In the genomic region with DNA sequence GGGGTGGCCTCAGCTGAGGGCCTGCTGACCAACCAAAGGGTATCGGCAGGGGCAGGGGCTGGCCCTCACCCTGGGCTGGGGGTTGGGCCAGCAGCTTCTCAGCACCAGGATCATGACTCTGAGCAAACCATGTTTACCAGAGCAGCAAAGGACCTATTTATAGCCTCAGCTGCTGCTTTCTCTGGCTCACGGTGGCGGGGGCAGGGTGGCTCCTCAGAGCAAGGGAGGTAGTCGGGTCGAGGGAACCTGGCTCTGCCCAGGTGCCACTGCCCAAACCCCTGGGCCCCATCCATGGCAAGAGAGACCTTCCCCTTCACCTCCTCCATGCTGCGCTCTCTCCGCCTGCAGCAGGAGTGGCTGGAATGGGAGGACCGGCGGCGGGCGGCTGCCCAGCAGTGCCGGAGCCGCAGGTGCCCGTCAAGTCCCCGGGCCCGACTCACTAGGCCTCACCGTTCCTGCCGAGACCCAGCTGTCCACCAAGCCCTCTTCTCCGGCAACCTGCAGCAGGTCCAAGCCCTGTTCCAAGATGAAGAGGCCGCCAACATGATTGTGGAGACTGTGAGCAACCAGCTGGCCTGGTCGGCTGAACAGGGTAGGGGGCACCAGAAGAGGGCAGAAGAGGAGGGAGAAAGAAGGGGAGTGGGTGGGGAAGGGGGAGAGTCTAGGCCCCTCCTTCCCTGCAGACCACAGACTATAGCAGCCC, we compare ENCODE assay signal across 1 cellular context.
A peak's percentile ranks its signal among the peaks of the same experiment; 100 is the strongest.
TF ChIP-seq lines count a peak whose summit lies in the region.

A gene with protein sequence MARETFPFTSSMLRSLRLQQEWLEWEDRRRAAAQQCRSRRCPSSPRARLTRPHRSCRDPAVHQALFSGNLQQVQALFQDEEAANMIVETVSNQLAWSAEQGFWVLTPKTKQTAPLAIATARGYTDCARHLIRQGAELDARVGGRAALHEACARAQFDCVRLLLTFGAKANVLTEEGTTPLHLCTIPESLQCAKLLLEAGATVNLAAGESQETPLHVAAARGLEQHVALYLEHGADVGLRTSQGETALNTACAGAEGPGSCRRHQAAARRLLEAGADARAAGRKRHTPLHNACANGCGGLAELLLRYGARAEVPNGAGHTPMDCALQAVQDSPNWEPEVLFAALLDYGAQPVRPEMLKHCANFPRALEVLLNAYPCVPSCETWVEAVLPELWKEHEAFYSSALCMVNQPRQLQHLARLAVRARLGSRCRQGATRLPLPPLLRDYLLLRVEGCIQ (plus strand): TSS at position 206 of the 703 bp plus-strand sequence. CDS start 86 bp downstream, at position 292.

TF ChIP-seq in HepG2, 621 proteins besides CTCF, POLR2A, EP300 and RAD21 (continued from another document and continues in another):
- TF ChIP-seq, protein P1, sequence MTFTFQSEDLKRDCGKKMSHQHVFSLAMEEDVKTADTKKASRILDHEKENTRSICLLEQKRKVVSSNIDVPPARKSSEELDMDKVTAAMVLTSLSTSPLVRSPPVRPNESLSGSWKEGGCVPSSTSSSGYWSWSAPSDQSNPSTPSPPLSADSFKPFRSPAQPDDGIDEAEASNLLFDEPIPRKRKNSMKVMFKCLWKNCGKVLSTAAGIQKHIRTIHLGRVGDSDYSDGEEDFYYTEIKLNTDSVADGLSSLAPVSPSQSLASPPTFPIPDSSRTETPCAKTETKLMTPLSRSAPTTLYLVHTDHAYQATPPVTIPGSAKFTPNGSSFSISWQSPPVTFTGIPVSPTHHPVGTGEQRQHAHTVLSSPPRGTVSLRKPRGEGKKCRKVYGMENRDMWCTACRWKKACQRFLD (CRISPR knock-in tag; IDR thresholded peaks at IDR 0.05; ENCODE audit: borderline replicate concordance): no peak
- TF ChIP-seq RARG (CRISPR knock-in tag; IDR thresholded peaks at IDR 0.05; ENCODE audit: low read depth): no peak
- TF ChIP-seq TMF1 (CRISPR knock-in tag; IDR thresholded peaks at IDR 0.05; ENCODE audit: low read depth): no peak
- TF ChIP-seq KDM2A (CRISPR knock-in tag; IDR thresholded peaks at IDR 0.05; ENCODE audit: borderline replicate concordance, low read depth): peak; percentile 69; the same call in 1 of the 2 replicates
- TF ChIP-seq, protein P2, sequence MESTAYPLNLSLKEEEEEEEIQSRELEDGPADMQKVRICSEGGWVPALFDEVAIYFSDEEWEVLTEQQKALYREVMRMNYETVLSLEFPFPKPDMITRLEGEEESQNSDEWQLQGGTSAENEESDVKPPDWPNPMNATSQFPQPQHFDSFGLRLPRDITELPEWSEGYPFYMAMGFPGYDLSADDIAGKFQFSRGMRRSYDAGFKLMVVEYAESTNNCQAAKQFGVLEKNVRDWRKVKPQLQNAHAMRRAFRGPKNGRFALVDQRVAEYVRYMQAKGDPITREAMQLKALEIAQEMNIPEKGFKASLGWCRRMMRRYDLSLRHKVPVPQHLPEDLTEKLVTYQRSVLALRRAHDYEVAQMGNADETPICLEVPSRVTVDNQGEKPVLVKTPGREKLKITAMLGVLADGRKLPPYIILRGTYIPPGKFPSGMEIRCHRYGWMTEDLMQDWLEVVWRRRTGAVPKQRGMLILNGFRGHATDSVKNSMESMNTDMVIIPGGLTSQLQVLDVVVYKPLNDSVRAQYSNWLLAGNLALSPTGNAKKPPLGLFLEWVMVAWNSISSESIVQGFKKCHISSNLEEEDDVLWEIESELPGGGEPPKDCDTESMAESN (CRISPR knock-in tag; conservative IDR thresholded peaks at IDR 0.05): no peak
- TF ChIP-seq, protein P3, sequence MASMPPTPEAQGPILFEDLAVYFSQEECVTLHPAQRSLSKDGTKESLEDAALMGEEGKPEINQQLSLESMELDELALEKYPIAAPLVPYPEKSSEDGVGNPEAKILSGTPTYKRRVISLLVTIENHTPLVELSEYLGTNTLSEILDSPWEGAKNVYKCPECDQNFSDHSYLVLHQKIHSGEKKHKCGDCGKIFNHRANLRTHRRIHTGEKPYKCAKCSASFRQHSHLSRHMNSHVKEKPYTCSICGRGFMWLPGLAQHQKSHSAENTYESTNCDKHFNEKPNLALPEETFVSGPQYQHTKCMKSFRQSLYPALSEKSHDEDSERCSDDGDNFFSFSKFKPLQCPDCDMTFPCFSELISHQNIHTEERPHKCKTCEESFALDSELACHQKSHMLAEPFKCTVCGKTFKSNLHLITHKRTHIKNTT (CRISPR knock-in tag; IDR thresholded peaks at IDR 0.05): no peak
- TF ChIP-seq, protein P4, sequence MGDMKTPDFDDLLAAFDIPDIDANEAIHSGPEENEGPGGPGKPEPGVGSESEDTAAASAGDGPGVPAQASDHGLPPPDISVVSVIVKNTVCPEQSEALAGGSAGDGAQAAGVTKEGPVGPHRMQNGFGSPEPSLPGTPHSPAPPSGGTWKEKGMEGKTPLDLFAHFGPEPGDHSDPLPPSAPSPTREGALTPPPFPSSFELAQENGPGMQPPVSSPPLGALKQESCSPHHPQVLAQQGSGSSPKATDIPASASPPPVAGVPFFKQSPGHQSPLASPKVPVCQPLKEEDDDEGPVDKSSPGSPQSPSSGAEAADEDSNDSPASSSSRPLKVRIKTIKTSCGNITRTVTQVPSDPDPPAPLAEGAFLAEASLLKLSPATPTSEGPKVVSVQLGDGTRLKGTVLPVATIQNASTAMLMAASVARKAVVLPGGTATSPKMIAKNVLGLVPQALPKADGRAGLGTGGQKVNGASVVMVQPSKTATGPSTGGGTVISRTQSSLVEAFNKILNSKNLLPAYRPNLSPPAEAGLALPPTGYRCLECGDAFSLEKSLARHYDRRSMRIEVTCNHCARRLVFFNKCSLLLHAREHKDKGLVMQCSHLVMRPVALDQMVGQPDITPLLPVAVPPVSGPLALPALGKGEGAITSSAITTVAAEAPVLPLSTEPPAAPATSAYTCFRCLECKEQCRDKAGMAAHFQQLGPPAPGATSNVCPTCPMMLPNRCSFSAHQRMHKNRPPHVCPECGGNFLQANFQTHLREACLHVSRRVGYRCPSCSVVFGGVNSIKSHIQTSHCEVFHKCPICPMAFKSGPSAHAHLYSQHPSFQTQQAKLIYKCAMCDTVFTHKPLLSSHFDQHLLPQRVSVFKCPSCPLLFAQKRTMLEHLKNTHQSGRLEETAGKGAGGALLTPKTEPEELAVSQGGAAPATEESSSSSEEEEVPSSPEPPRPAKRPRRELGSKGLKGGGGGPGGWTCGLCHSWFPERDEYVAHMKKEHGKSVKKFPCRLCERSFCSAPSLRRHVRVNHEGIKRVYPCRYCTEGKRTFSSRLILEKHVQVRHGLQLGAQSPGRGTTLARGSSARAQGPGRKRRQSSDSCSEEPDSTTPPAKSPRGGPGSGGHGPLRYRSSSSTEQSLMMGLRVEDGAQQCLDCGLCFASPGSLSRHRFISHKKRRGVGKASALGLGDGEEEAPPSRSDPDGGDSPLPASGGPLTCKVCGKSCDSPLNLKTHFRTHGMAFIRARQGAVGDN (CRISPR knock-in tag; IDR thresholded peaks at IDR 0.05): peak; percentile 85
- peak; percentile 86 for TF ChIP-seq NRL (CRISPR knock-in tag; IDR thresholded peaks at IDR 0.05; ENCODE audit: borderline replicate concordance)
- TF ChIP-seq, protein P5, sequence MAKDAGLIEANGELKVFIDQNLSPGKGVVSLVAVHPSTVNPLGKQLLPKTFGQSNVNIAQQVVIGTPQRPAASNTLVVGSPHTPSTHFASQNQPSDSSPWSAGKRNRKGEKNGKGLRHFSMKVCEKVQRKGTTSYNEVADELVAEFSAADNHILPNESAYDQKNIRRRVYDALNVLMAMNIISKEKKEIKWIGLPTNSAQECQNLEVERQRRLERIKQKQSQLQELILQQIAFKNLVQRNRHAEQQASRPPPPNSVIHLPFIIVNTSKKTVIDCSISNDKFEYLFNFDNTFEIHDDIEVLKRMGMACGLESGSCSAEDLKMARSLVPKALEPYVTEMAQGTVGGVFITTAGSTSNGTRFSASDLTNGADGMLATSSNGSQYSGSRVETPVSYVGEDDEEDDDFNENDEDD (CRISPR knock-in tag; IDR thresholded peaks at IDR 0.05; ENCODE audit: borderline replicate concordance): no peak
- TF ChIP-seq, protein P6, sequence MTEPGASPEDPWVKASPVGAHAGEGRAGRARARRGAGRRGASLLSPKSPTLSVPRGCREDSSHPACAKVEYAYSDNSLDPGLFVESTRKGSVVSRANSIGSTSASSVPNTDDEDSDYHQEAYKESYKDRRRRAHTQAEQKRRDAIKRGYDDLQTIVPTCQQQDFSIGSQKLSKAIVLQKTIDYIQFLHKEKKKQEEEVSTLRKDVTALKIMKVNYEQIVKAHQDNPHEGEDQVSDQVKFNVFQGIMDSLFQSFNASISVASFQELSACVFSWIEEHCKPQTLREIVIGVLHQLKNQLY (CRISPR knock-in tag; IDR thresholded peaks at IDR 0.05): no peak
- no peak for TF ChIP-seq NFE2 (CRISPR knock-in tag; IDR thresholded peaks at IDR 0.05)
- TF ChIP-seq TCF7L2 (IDR thresholded peaks at IDR 0.05; ENCODE audit: low read depth, low read length): no peak
- TF ChIP-seq, protein P7, sequence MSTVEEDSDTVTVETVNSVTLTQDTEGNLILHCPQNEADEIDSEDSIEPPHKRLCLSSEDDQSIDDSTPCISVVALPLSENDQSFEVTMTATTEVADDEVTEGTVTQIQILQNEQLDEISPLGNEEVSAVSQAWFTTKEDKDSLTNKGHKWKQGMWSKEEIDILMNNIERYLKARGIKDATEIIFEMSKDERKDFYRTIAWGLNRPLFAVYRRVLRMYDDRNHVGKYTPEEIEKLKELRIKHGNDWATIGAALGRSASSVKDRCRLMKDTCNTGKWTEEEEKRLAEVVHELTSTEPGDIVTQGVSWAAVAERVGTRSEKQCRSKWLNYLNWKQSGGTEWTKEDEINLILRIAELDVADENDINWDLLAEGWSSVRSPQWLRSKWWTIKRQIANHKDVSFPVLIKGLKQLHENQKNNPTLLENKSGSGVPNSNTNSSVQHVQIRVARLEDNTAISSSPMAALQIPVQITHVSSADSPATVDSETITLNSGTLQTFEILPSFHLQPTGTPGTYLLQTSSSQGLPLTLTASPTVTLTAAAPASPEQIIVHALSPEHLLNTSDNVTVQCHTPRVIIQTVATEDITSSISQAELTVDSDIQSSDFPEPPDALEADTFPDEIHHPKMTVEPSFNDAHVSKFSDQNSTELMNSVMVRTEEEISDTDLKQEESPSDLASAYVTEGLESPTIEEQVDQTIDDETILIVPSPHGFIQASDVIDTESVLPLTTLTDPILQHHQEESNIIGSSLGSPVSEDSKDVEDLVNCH (CRISPR knock-in tag; IDR thresholded peaks at IDR 0.05): no peak
- no peak for TF ChIP-seq ARNT (IDR thresholded peaks at IDR 0.05)
- TF ChIP-seq ZFP41 (CRISPR knock-in tag; IDR thresholded peaks at IDR 0.05; ENCODE audit: borderline replicate concordance): no peak
- TF ChIP-seq, protein P8, sequence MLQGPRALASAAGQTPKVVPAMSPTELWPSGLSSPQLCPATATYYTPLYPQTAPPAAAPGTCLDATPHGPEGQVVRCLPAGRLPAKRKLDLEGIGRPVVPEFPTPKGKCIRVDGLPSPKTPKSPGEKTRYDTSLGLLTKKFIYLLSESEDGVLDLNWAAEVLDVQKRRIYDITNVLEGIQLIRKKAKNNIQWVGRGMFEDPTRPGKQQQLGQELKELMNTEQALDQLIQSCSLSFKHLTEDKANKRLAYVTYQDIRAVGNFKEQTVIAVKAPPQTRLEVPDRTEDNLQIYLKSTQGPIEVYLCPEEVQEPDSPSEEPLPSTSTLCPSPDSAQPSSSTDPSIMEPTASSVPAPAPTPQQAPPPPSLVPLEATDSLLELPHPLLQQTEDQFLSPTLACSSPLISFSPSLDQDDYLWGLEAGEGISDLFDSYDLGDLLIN (CRISPR knock-in tag; IDR thresholded peaks at IDR 0.05; ENCODE audit: borderline replicate concordance): no peak
- 0 out of 2 replicates have a peak, but pooled peaks have one; percentile 13 for TF ChIP-seq ZNF550 (CRISPR knock-in tag; IDR thresholded peaks at IDR 0.05; ENCODE audit: borderline replicate concordance)
- TF ChIP-seq, protein P9, sequence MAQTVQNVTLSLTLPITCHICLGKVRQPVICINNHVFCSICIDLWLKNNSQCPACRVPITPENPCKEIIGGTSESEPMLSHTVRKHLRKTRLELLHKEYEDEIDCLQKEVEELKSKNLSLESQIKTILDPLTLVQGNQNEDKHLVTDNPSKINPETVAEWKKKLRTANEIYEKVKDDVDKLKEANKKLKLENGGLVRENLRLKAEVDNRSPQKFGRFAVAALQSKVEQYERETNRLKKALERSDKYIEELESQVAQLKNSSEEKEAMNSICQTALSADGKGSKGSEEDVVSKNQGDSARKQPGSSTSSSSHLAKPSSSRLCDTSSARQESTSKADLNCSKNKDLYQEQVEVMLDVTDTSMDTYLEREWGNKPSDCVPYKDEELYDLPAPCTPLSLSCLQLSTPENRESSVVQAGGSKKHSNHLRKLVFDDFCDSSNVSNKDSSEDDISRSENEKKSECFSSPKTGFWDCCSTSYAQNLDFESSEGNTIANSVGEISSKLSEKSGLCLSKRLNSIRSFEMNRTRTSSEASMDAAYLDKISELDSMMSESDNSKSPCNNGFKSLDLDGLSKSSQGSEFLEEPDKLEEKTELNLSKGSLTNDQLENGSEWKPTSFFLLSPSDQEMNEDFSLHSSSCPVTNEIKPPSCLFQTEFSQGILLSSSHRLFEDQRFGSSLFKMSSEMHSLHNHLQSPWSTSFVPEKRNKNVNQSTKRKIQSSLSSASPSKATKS (CRISPR knock-in tag; IDR thresholded peaks at IDR 0.05): no peak
- TF ChIP-seq ZNF432 (CRISPR knock-in tag; IDR thresholded peaks at IDR 0.05; ENCODE audit: borderline replicate concordance): no peak
- no peak for TF ChIP-seq ZNF496 (CRISPR knock-in tag; IDR thresholded peaks at IDR 0.05; ENCODE audit: insufficient replicate concordance)
- peak; percentile 30; the same call in 1 of the 2 replicates for TF ChIP-seq HDAC2 (CRISPR knock-in tag; IDR thresholded peaks at IDR 0.05)
- TF ChIP-seq, protein P10, sequence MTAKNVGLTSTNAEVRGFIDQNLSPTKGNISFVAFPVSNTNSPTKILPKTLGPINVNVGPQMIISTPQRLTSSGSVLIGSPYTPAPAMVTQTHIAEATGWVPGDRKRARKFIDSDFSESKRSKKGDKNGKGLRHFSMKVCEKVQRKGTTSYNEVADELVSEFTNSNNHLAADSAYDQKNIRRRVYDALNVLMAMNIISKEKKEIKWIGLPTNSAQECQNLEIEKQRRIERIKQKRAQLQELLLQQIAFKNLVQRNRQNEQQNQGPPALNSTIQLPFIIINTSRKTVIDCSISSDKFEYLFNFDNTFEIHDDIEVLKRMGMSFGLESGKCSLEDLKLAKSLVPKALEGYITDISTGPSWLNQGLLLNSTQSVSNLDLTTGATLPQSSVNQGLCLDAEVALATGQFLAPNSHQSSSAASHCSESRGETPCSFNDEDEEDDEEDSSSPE (CRISPR knock-in tag; IDR thresholded peaks at IDR 0.05): no peak
- TF ChIP-seq PHF5A (CRISPR knock-in tag; IDR thresholded peaks at IDR 0.05; ENCODE audit: low read depth, unreplicated experiment): no peak
- TF ChIP-seq CEBPB (IDR thresholded peaks at IDR 0.05; ENCODE audit: borderline replicate concordance, low read depth, low read length): no peak
- TF ChIP-seq, protein P11, sequence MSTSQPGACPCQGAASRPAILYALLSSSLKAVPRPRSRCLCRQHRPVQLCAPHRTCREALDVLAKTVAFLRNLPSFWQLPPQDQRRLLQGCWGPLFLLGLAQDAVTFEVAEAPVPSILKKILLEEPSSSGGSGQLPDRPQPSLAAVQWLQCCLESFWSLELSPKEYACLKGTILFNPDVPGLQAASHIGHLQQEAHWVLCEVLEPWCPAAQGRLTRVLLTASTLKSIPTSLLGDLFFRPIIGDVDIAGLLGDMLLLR (CRISPR knock-in tag; IDR thresholded peaks at IDR 0.05): no peak
- TF ChIP-seq NFIB (CRISPR knock-in tag; IDR thresholded peaks at IDR 0.05; ENCODE audit: borderline replicate concordance): 0 out of 2 replicates have a peak, but pooled peaks have one; percentile 61
- TF ChIP-seq, protein P12, sequence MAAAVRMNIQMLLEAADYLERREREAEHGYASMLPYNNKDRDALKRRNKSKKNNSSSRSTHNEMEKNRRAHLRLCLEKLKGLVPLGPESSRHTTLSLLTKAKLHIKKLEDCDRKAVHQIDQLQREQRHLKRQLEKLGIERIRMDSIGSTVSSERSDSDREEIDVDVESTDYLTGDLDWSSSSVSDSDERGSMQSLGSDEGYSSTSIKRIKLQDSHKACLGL (CRISPR knock-in tag; IDR thresholded peaks at IDR 0.05): no peak
- TF ChIP-seq CC2D1A (CRISPR knock-in tag; IDR thresholded peaks at IDR 0.05): no peak
- no peak for TF ChIP-seq DMAP1 (CRISPR knock-in tag; IDR thresholded peaks at IDR 0.05)
- TF ChIP-seq SIX1 (CRISPR knock-in tag; IDR thresholded peaks at IDR 0.05; ENCODE audit: borderline replicate concordance): no peak
